1 cellular context compared by ENCODE assay signal in the genomic region with DNA sequence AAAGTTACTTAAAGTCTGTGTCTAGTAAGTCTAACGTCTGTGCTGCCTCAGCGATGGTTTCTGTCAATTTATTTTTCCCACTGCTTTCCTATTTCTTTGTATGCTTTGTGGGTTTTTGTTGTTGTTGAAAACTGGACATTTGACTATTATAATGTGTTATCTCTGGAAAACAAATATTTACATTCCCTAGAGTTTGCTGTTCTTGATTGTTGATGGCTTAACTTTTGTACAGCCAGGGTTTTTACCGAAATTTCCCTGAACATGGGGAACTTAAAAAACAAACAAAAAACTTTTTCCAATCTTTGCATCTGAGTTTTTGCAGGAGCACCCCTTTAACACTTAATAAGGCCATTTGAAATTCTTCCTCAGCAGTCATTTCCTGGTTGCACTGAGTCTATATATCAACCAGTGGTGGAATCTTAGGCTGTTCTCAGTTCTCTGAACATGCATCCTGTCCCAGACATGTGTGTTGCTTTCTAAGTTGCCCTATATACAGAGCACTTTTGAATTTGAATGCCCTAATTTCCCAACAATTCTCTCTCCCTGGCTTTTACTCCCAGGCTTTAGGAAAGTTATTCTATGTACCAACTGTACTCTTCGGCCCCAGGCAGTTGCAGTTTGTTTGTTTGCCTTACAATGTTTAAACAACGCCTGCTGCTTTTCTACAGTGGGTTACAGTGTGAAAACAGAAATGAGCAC.
A peak's percentile ranks its signal among the peaks of the same experiment; 100 is the strongest.
TF ChIP-seq lines count a peak whose summit lies in the region.

No MANE protein-coding gene starts in this region.

TF ChIP-seq in HEK293, 187 proteins besides CTCF, POLR2A, EP300 and RAD21:
- TF ChIP-seq ZNF610 (tag by site-specific recombination; IDR thresholded peaks at IDR 0.05; ENCODE audit: borderline replicate concordance), result no peak
- TF ChIP-seq, protein P1, sequence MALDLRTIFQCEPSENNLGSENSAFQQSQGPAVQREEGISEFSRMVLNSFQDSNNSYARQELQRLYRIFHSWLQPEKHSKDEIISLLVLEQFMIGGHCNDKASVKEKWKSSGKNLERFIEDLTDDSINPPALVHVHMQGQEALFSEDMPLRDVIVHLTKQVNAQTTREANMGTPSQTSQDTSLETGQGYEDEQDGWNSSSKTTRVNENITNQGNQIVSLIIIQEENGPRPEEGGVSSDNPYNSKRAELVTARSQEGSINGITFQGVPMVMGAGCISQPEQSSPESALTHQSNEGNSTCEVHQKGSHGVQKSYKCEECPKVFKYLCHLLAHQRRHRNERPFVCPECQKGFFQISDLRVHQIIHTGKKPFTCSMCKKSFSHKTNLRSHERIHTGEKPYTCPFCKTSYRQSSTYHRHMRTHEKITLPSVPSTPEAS (tag by site-specific recombination; IDR thresholded peaks at IDR 0.05), result no peak
- no peak for TF ChIP-seq ZEB2 (tag by site-specific recombination; IDR thresholded peaks at IDR 0.05)
- TF ChIP-seq, protein P2, sequence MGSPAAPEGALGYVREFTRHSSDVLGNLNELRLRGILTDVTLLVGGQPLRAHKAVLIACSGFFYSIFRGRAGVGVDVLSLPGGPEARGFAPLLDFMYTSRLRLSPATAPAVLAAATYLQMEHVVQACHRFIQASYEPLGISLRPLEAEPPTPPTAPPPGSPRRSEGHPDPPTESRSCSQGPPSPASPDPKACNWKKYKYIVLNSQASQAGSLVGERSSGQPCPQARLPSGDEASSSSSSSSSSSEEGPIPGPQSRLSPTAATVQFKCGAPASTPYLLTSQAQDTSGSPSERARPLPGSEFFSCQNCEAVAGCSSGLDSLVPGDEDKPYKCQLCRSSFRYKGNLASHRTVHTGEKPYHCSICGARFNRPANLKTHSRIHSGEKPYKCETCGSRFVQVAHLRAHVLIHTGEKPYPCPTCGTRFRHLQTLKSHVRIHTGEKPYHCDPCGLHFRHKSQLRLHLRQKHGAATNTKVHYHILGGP (tag by site-specific recombination; IDR thresholded peaks at IDR 0.05), result 0 out of 2 replicates have a peak, but pooled peaks have one; percentile 61
- no peak for TF ChIP-seq TRIM28 (IDR thresholded peaks at IDR 0.05; ENCODE audit: borderline replicate concordance, low read length)
- no peak for TF ChIP-seq MYNN (tag by site-specific recombination; IDR thresholded peaks at IDR 0.05; ENCODE audit: borderline replicate concordance)
- TF ChIP-seq ZNF530 (tag by site-specific recombination; IDR thresholded peaks at IDR 0.05; ENCODE audit: low read depth), result no peak
- TF ChIP-seq ZNF571 (tag by site-specific recombination; IDR thresholded peaks at IDR 0.05), result no peak
- no peak for TF ChIP-seq ZNF311 (tag by site-specific recombination; IDR thresholded peaks at IDR 0.05; ENCODE audit: borderline replicate concordance)
- TF ChIP-seq MEIS1 (CRISPR knock-in tag; IDR thresholded peaks at IDR 0.05; ENCODE audit: borderline replicate concordance), result no peak
- TF ChIP-seq, protein P3, sequence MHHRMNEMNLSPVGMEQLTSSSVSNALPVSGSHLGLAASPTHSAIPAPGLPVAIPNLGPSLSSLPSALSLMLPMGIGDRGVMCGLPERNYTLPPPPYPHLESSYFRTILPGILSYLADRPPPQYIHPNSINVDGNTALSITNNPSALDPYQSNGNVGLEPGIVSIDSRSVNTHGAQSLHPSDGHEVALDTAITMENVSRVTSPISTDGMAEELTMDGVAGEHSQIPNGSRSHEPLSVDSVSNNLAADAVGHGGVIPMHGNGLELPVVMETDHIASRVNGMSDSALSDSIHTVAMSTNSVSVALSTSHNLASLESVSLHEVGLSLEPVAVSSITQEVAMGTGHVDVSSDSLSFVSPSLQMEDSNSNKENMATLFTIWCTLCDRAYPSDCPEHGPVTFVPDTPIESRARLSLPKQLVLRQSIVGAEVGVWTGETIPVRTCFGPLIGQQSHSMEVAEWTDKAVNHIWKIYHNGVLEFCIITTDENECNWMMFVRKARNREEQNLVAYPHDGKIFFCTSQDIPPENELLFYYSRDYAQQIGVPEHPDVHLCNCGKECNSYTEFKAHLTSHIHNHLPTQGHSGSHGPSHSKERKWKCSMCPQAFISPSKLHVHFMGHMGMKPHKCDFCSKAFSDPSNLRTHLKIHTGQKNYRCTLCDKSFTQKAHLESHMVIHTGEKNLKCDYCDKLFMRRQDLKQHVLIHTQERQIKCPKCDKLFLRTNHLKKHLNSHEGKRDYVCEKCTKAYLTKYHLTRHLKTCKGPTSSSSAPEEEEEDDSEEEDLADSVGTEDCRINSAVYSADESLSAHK (tag by site-specific recombination; IDR thresholded peaks at IDR 0.05), result no peak
- no peak for TF ChIP-seq KLF1 (tag by site-specific recombination; IDR thresholded peaks at IDR 0.05)
- TF ChIP-seq GLI4 (tag by site-specific recombination; IDR thresholded peaks at IDR 0.05), result no peak
- peak; percentile 42; the same call in 1 of the 2 replicates for TF ChIP-seq SCRT2 (tag by site-specific recombination; IDR thresholded peaks at IDR 0.05)
- TF ChIP-seq OSR2 (tag by site-specific recombination; IDR thresholded peaks at IDR 0.05), result no peak
- no peak for TF ChIP-seq ZBTB6 (tag by site-specific recombination; IDR thresholded peaks at IDR 0.05)
- TF ChIP-seq SALL2 (tag by site-specific recombination; IDR thresholded peaks at IDR 0.05; ENCODE audit: borderline replicate concordance), result no peak
- no peak for TF ChIP-seq ZNF426 (tag by site-specific recombination; IDR thresholded peaks at IDR 0.05)
TF ChIP-seq in HEK293: peak in this region for 2.
